In the genomic region with DNA sequence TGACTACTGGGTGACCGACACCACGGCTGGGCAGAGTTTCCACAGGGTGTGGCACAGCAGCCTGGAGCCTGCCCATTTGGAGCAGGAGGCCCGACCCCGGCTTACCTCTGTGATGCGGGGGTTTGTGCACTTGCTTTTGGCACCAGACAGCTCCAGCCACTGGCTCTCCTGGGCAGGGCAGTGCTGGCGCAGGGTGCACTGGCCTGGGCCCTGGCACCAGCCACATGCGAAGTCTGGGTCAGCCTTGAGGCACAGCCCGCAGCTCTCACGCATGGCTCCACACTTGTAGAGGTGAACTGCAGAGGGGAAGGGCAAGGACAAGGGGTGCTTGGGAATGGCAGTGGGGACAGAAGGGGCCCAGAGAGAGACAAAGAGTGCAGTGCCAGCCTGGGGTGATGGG, we compare ENCODE assay signal across 18 cellular contexts.
DNase-seq lines count a peak whose midpoint lies in the region; FAIRE-seq and TF ChIP-seq lines count a peak whose summit lies in the region.
"Had no signal": no experiment of that assay in that cellular context is flagged by ENCODE, and none has a peak within 500 bp of the region (broad histone marks: within the 10 kb centered on the region; RNA-seq: fewer than 3 reads in every experiment).

No MANE protein-coding gene starts in this region.

- no peak overlapping the region for H3K23ac ChIP-seq in H1 (ENCODE audit: insufficient read length)

- peak; percentile 33 for DNase-seq in CD14-positive monocyte (ENCODE audit: low spot score)
- DNase-seq in WERI-Rb-1 = no peak
- no peak for DNase-seq in H1 (ENCODE audit: low read depth in 1 of 2, low spot score in 2 of 2)
- peak; percentile 68 for DNase-seq in posterior vena cava (ENCODE audit: low spot score)
- DNase-seq in NCI-H2171 (lab: John Stamatoyannopoulos, UW) = no peak
- DNase-seq in GM23248 = no peak
- DNase-seq: C1 segment of cervical spinal cord; Caco-2; CD4-positive, CD25-positive, alpha-beta regulatory T cell; CD8-positive, alpha-beta T cell; DMS153; DND-41; HFFc6 had no signal

- H3K4me1 ChIP-seq in H1 (replicated peaks in 1 of 4; ENCODE audit: control insufficient read depth in 3 of 4, insufficient read depth in 4 of 4, low read length in 3 of 4) (peaks cover 0 to 9% (median 2%) of the 10 kb centered on the region in 4 experiments; a peak in 2 of 7 replicates), GM23248 (ENCODE audit: insufficient read depth) (no peaks in the 10 kb centered on the region)
- H3K4me1 ChIP-seq: Caco-2, HAP-1 had no signal

- H3K9me2 ChIP-seq in GM23248 (ENCODE audit: insufficient read depth) = no peaks in the 10 kb centered on the region

- H3K79me2 ChIP-seq in H1 (ENCODE audit: control insufficient read depth in 1 of 2, insufficient read depth in 2 of 2, low read length in 2 of 2) (no peaks in the 10 kb centered on the region), GM23248 (ENCODE audit: insufficient read depth) (no peaks in the 10 kb centered on the region)

- H3K36me3 ChIP-seq in WERI-Rb-1 (no peaks in the 10 kb centered on the region), H1 (ENCODE audit: control insufficient read depth in 2 of 4, insufficient read depth in 4 of 4, low read length in 3 of 4) (no peaks in the 10 kb centered on the region), GM23248 (ENCODE audit: low read depth) (no peaks in the 10 kb centered on the region)
- H3K36me3 ChIP-seq: HAP-1 had no signal

- TF ChIP-seq CTCF in CD14-positive monocyte (IDR thresholded peaks at IDR 0.05) = no peak
- no peak for TF ChIP-seq CTCF in WERI-Rb-1 (IDR thresholded peaks at IDR 0.05; ENCODE audit: low read depth, low read length)
- no peak for TF ChIP-seq CTCF in H1 (IDR thresholded peaks at IDR 0.05; ENCODE audit: control extremely low read depth in 1 of 3, insufficient read depth in 1 of 3, low read depth in 1 of 3, low read length in 3 of 3)

- H2AK5ac ChIP-seq in H1 (ENCODE audit: low read depth, low read length) = no peak overlapping the region; the same call in 1 of the 2 replicates

- no peak overlapping the region; the same call in 1 of the 2 replicates for H2BK15ac ChIP-seq in H1 (ENCODE audit: low read length)

- H3K27me3 ChIP-seq in WERI-Rb-1 (ENCODE audit: insufficient read depth, low read depth, severe bottlenecking) = no peaks in the 10 kb centered on the region
- no peaks in the 10 kb centered on the region for H3K27me3 ChIP-seq in H1 (replicated peaks in 1 of 4; ENCODE audit: control insufficient read depth in 3 of 4, extremely low read depth in 1 of 4, insufficient read depth in 3 of 4, low read length in 3 of 4)
- no peaks in the 10 kb centered on the region for H3K27me3 ChIP-seq in GM23248 (replicated peaks; ENCODE audit: insufficient read depth)

- peaks cover 0 to 7% (median 3%) of the 10 kb centered on the region in 7 donors for H3K9me3 Mint-ChIP-seq in CD14-positive monocyte
- H3K9me3 Mint-ChIP-seq: CD8-positive, alpha-beta T cell; GM23338; HFFc6 had no signal

- H3K9ac ChIP-seq in H1 (replicated peaks in 1 of 4; ENCODE audit: extremely low read depth in 1 of 4, low read depth in 3 of 4, low read length in 3 of 4) = no peak overlapping the region
- no peak overlapping the region for H3K9ac ChIP-seq in GM23248

- no peak overlapping the region for H3K4ac ChIP-seq in H1 (replicated peaks; ENCODE audit: insufficient read length, low read depth, low read length)

- H3K27ac Mint-ChIP-seq in CD14-positive monocyte = no peak overlapping the region
- H3K27ac Mint-ChIP-seq: CD4-positive, CD25-positive, alpha-beta regulatory T cell; CD8-positive, alpha-beta T cell; GM23338; HFFc6 had no signal

- no peak overlapping the region for H4K8ac ChIP-seq in H1 (ENCODE audit: extremely low read depth, insufficient read depth, low read length)

- no peak overlapping the region for H4K91ac ChIP-seq in H1 (replicated peaks; ENCODE audit: insufficient read length, low read length)

- H2BK12ac ChIP-seq in H1 (ENCODE audit: low read depth, low read length) = peak overlapping the region; percentile 29; the same call in 1 of the 2 replicates

- H3K27me3 Mint-ChIP-seq in CD14-positive monocyte (ENCODE audit: low read depth in 3 of 3) = peaks cover 2 to 5% (median 2%) of the 10 kb centered on the region in 3 donors
- H3K27me3 Mint-ChIP-seq: CD4-positive, CD25-positive, alpha-beta regulatory T cell had no signal

- H3K27ac ChIP-seq in WERI-Rb-1 (0 out of 2 replicates have a peak overlapping the region, but pooled peaks have one; percentile 14), H1 (ENCODE audit: low read depth, low read length) (no peak overlapping the region), GM23248 (no peak overlapping the region)

- H4K5ac ChIP-seq in H1 (ENCODE audit: insufficient read length, low read depth, low read length) = no peak overlapping the region

- H2BK5ac ChIP-seq in H1 (ENCODE audit: low read depth, low read length) = no peak overlapping the region

- no peak overlapping the region for H3K56ac ChIP-seq in H1 (replicated peaks; ENCODE audit: insufficient read length, low read depth, low read length)

- H3K9me3 ChIP-seq in WERI-Rb-1 (ENCODE audit: severe bottlenecking) (no peaks in the 10 kb centered on the region), H1 (ENCODE audit: insufficient read depth in 2 of 2, low read depth in 1 of 2, low read length in 1 of 2) (no peaks in the 10 kb centered on the region), GM23248 (ENCODE audit: low read depth) (no peaks in the 10 kb centered on the region)
- H3K9me3 ChIP-seq: Caco-2, HAP-1 had no signal

- H4K20me1 ChIP-seq in H1 (replicated peaks in 1 of 2; ENCODE audit: control insufficient read depth in 1 of 2, insufficient read depth in 2 of 2, low read length in 2 of 2) (no peaks in the 10 kb centered on the region), GM23248 (ENCODE audit: insufficient read depth) (no peaks in the 10 kb centered on the region)

- intact Hi-C loops in CD14-positive monocyte (cut with micrococcal nuclease) (no loop called here), posterior vena cava (cut with DNase I) (no loop called here)

- no peak for FAIRE-seq in H1 (lab: Jason Lieb, UNC)
- FAIRE-seq: G401.6, GM12892, H54 had no signal

- no peak overlapping the region for H2BK120ac ChIP-seq in H1 (replicated peaks; ENCODE audit: low read depth, low read length)

- no peak overlapping the region for H2AFZ ChIP-seq in H1 (ENCODE audit: low read length)
- no peak overlapping the region for H2AFZ ChIP-seq in GM23248
- H2AFZ ChIP-seq: GM23338 had no signal

- no peak for TF ChIP-seq EP300 in H1 (IDR thresholded peaks at IDR 0.05; ENCODE audit: borderline replicate concordance in 1 of 2, low read depth in 2 of 2, low read length in 2 of 2)

- no peaks in the 10 kb centered on the region for H3K79me1 ChIP-seq in H1 (ENCODE audit: low read depth, low read length)

- no peaks in the 10 kb centered on the region for H3K36me3 Mint-ChIP-seq in CD14-positive monocyte
- H3K36me3 Mint-ChIP-seq: CD4-positive, CD25-positive, alpha-beta regulatory T cell; CD8-positive, alpha-beta T cell had no signal

- H3F3A ChIP-seq in GM23248 (ENCODE audit: insufficient read depth) = no peaks in the 10 kb centered on the region

- H2BK20ac ChIP-seq in H1 (ENCODE audit: low read length) = 0 out of 2 replicates have a peak overlapping the region, but pooled peaks have one; percentile 17

- H3K23me2 ChIP-seq in H1 (ENCODE audit: low read depth, low read length) = no peaks in the 10 kb centered on the region

- 88% methylated on average over 8 of the region's 9 CpGs; no CpG with 5 or more reads in 1 of the 2 experiments for WGBS in H1 (ENCODE audit: extremely low coverage in 1 of 2, insufficient coverage in 1 of 2, insufficient read length in 1 of 2, insufficient replicate concordance in 2 of 2, low coverage in 1 of 2, low lambda C conversion rate in 2 of 2, missing lambda C conversion rate in 1 of 2), 2 experiments
- WGBS in GM23248 (ENCODE audit: low coverage in 1 of 2, low lambda C conversion rate in 2 of 2, missing lambda C conversion rate in 2 of 2), 2 experiments = 56 to 57% methylated on average over 9 of the region's 9 CpGs

- CTCF ChIA-PET in H1 (lab: Charles Lee; ENCODE audit: partially characterized antibody) = interaction anchor here (0.6 to 3.1 kb wide), 9 partner anchors 9 to 270 kb away, joined by 3 to 12 read pairs (median 3); no protein-coding TSS in a partner anchor

- no peak for TF ChIP-seq POLR2A in H1 (IDR thresholded peaks at IDR 0.05; ENCODE audit: control extremely low read depth in 1 of 2, low read depth in 2 of 2, low read length in 2 of 2)

- no peaks in the 10 kb centered on the region for H3K4me1 Mint-ChIP-seq in CD14-positive monocyte
- H3K4me1 Mint-ChIP-seq: CD4-positive, CD25-positive, alpha-beta regulatory T cell had no signal

- POLR2A ChIA-PET in H1 (lab: Charles Lee; ENCODE audit: partially characterized antibody) = interaction anchor here (1.8 kb wide), 1 partner anchor 14 kb away, joined by 8 read pairs; no protein-coding TSS in a partner anchor

- no peak overlapping the region for H3K18ac ChIP-seq in H1 (ENCODE audit: extremely low read depth, low read length)

- H3K4me2 ChIP-seq in H1 (ENCODE audit: insufficient read depth in 1 of 2, low read depth in 2 of 2, low read length in 2 of 2) (no peak overlapping the region), GM23248 (ENCODE audit: unreplicated experiment) (no peak overlapping the region)
- H3K4me2 ChIP-seq: GM23338 had no signal

- H3K14ac ChIP-seq in H1 (ENCODE audit: insufficient read length) = no peak overlapping the region

- no peak for TF ChIP-seq RAD21 in H1 (IDR thresholded peaks at IDR 0.05 in 1 of 2, conservative IDR thresholded peaks at IDR 0.05 in 1 of 2; ENCODE audit: low read depth in 2 of 2, low read length in 2 of 2)

- H3K4me3 ChIP-seq in WERI-Rb-1 (ENCODE audit: low read depth, low read length) = no peak overlapping the region
- no peak overlapping the region for H3K4me3 ChIP-seq in H1 (ENCODE audit: extremely low read depth in 1 of 4, insufficient read depth in 2 of 4, low read depth in 3 of 4, low read length in 4 of 4)
- no peak overlapping the region for H3K4me3 ChIP-seq in GM23248
- H3K4me3 ChIP-seq: GM23338, HAP-1 had no signal

- H3K4me3 Mint-ChIP-seq in CD14-positive monocyte = no peak overlapping the region
- H3K4me3 Mint-ChIP-seq: CD4-positive, CD25-positive, alpha-beta regulatory T cell; CD8-positive, alpha-beta T cell; GM23338; HFFc6 had no signal

- in situ Hi-C loops in GM23248 (cut with MboI) = no loop called here

TF ChIP-seq in H1, 55 proteins besides CTCF, POLR2A, EP300 and RAD21 (continues in another document):
- TF ChIP-seq SP4 (IDR thresholded peaks at IDR 0.05; ENCODE audit: low read length) (no peak), EGR1 (IDR thresholded peaks at IDR 0.05; ENCODE audit: borderline replicate concordance, low read depth, low read length) (no peak), JUND (IDR thresholded peaks at IDR 0.05; ENCODE audit: low read length) (no peak)

Comparison
In these comparisons a context has a peak if more than half of its experiments do, and no peak if none do; other contexts are left out.
1. DNase-seq: peak in CD14-positive monocyte (single experiment) and posterior vena cava (single experiment); none in WERI-Rb-1 (single experiment), H1 (0 of 2), NCI-H2171 (single experiment) and GM23248 (single experiment).